1 cellular context compared by ENCODE assay signal in the genomic region with DNA sequence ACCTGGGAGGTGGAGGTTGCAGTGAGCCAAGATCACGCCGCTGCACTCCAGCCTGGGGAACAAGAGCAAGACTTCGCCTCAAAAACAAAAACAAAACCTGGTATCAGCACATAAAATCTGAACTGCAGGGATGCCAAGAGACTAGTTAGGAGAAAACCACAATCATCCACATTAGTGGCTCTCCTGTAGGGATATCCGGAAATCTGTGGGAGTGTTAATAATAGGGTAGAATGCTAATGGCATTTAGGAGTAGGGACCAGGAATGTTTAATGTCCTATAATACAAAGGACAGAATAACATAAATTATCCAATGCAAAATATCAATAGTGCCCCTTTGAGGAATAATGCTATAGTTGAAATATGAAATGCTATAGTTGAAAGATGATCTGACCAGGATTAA.
TF ChIP-seq lines count a peak whose summit lies in the region.

No MANE protein-coding gene starts in this region.

TF ChIP-seq in GM23338, 12 proteins besides CTCF, POLR2A, EP300 and RAD21 (continued from another document):
- no peak for TF ChIP-seq ZNF462 (CRISPR knock-in tag; IDR thresholded peaks at IDR 0.05)
- TF ChIP-seq ZNF331 (CRISPR knock-in tag; IDR thresholded peaks at IDR 0.05; ENCODE audit: low read depth) = no peak
TF ChIP-seq in GM23338: peak in this region for 0.
